In the genomic region with DNA sequence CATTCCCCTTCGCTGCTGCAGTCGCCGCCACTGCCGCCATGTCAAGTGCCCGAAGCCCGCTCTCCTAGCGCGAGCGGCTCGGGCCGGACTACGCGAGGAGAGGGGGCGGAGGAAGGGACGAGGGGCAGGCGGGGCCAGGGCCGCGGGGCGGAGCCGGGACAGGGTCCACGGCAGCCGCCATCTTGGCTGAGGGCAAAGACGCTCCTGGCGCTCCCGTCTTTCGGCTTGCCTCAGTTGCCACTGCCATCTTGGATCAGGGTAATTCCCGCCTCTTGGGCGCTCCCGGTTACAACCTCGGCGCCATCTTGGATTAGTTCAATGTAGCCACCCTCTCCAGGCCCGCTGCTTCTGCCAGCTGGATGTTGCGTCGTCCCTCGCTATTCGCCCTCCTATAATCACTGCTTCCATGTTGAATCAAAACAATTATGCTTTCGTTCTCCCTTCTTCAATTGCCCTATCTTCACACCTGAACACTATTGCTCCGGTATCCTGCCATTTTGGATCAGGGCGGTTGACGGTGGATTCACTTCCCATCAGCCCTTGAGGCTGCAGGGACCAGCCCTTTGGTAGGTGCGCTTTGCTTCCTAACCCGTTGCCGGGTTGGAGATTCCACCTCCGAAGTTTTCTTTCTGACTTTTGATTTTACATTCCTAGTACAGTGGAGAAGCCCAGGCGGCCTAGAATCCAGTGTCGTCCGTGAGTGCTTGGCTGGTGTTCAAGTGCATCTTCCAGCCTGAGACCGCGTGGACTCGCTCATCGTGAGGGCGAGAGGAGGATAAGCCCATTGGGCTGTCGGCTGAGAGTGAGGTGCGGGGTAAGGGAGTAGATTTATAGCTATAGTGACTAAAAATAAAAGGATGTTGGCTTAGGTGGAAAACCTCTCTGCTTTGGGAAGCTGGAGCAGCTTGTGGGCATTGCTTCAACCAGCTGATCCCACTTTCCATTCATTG, we compare ENCODE assay signal across 8 cellular contexts. TPM values are rescaled to one million over a fixed set of nuclear protein-coding genes. Genes with fewer than 3 reads are reported as not detected.
A peak's percentile ranks its signal among the peaks of the same experiment; 100 is the strongest.
DNase-seq lines count a peak whose midpoint lies in the region; ATAC-seq and TF ChIP-seq lines count a peak whose summit lies in the region.

A gene with protein sequence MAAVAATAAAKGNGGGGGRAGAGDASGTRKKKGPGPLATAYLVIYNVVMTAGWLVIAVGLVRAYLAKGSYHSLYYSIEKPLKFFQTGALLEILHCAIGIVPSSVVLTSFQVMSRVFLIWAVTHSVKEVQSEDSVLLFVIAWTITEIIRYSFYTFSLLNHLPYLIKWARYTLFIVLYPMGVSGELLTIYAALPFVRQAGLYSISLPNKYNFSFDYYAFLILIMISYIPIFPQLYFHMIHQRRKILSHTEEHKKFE (minus strand): TSS at position 66 of the 950 bp plus-strand sequence. CDS start 26 bp downstream, at position 40.

- H3K36me3 ChIP-seq in NT2/D1 (ENCODE audit: insufficient read depth, insufficient read length, low read length) (peaks cover 43% of the 10 kb centered on the region), endodermal cell (ENCODE audit: control insufficient read depth, insufficient read depth, low read length) (peaks cover 43% of the 10 kb centered on the region), mesendoderm (ENCODE audit: control insufficient read depth, insufficient read depth, low read length) (no peaks in the 10 kb centered on the region)

- CTCF ChIA-PET in activated CD8-positive, alpha-beta memory T cell treated with anti-CD3 and anti-CD28 coated beads, Interleukin-2, amount 10 ng/mL, durations not matched to agents 7 days and 5 days (lab: Charles Lee): no interaction called here

- H3K9ac ChIP-seq in NT2/D1 (ENCODE audit: insufficient read length, low read depth) (peak within 1 kb of the TSS; percentile 92), endodermal cell (ENCODE audit: extremely low read depth, low read length, poor library complexity, severe bottlenecking) (peak within 1 kb of the TSS; percentile 93), mesendoderm (ENCODE audit: low read length) (peak within 1 kb of the TSS; percentile 91)

- no peak within 1 kb of the TSS for H2BK15ac ChIP-seq in mesendoderm (replicated peaks; ENCODE audit: low read depth)

- ATAC-seq in GM21381 (IDR thresholded peaks at IDR 0.05; ENCODE audit: unreplicated experiment): peak; percentile 90
- peak; percentile 95 for ATAC-seq in activated CD8-positive, alpha-beta memory T cell treated with anti-CD3 and anti-CD28 coated beads, Interleukin-2, amount 10 ng/mL, durations not matched to agents 7 days and 5 days

- no peak within 1 kb of the TSS for H2AK5ac ChIP-seq in mesendoderm (ENCODE audit: low read length)

- H3K4me3 ChIP-seq in NT2/D1 (ENCODE audit: insufficient read length, low read depth): peak within 1 kb of the TSS; percentile 90
- peak within 1 kb of the TSS; percentile 88 for H3K4me3 ChIP-seq in endodermal cell (ENCODE audit: low read length)
- H3K4me3 ChIP-seq in mesendoderm (ENCODE audit: low read length): peak within 1 kb of the TSS; percentile 75

- peaks cover 3% of the 10 kb centered on the region for H3K79me1 ChIP-seq in mesendoderm (ENCODE audit: low read length)

- H3K79me2 ChIP-seq in mesendoderm (ENCODE audit: control insufficient read depth, insufficient read depth, low read length): peaks cover 4% of the 10 kb centered on the region

- H3K4me1 Mint-ChIP-seq in activated CD8-positive, alpha-beta memory T cell treated with anti-CD3 and anti-CD28 coated beads, Interleukin-2, amount 10 ng/mL, durations not matched to agents 7 days and 5 days: peaks cover 25% of the 10 kb centered on the region
- peaks cover 10% of the 10 kb centered on the region for H3K4me1 Mint-ChIP-seq in endodermal cell

- H3K4me2 ChIP-seq in mesendoderm (ENCODE audit: low read length): peak within 1 kb of the TSS; percentile 77

- H4K8ac ChIP-seq in mesendoderm (ENCODE audit: low read depth, low read length): peak within 1 kb of the TSS; percentile 79

- H3K4ac ChIP-seq in mesendoderm (ENCODE audit: low read depth, low read length): peak within 1 kb of the TSS; percentile 20

- no peak within 1 kb of the TSS for H3K23ac ChIP-seq in mesendoderm (ENCODE audit: low read length)

- peaks cover 34% of the 10 kb centered on the region for H3K9me3 ChIP-seq in NT2/D1 (ENCODE audit: insufficient read depth, low read length)
- H3K9me3 ChIP-seq in endodermal cell (ENCODE audit: control insufficient read depth, low read length): peaks cover 29% of the 10 kb centered on the region

- H3K27me3 ChIP-seq in NT2/D1 (ENCODE audit: insufficient read depth, insufficient read length) (no peaks in the 10 kb centered on the region), endodermal cell (ENCODE audit: control insufficient read depth, insufficient read depth, low read length, poor library complexity, severe bottlenecking) (no peaks in the 10 kb centered on the region), mesendoderm (ENCODE audit: insufficient read depth, low read length, poor library complexity) (no peaks in the 10 kb centered on the region)

- DNase-seq in COR-L47 (lab: John Stamatoyannopoulos, UW) (peak; percentile 100), HUDEP-2 (lab: John Stamatoyannopoulos, UW; ENCODE audit: unreplicated experiment in 76 of 76) (peak in 75 of 76 experiments; percentile 19 to 98 (median 94)), NT2/D1 (ENCODE audit: low read depth, low spot score) (peak; percentile 95), endodermal cell (peak; percentile 99), mesendoderm (peak; percentile 99)
- DNase-seq in activated CD8-positive, alpha-beta memory T cell treated with anti-CD3 and anti-CD28 coated beads, Interleukin-2, amount 10 ng/mL, durations not matched to agents 7 days and 5 days: peak; percentile 97
- peak; percentile 90 for DNase-seq in stimulated activated CD8-positive, alpha-beta memory T cell treated with anti-CD3 and anti-CD28 coated beads, Interleukin-15, amount 100 ng/mL, for 1 hour (ENCODE audit: low read depth)

- H3K9me3 Mint-ChIP-seq in activated CD8-positive, alpha-beta memory T cell treated with anti-CD3 and anti-CD28 coated beads, Interleukin-2, amount 10 ng/mL, durations not matched to agents 7 days and 5 days (ENCODE audit: low read depth): peaks cover 9% of the 10 kb centered on the region
- H3K9me3 Mint-ChIP-seq in endodermal cell: peaks cover 33% of the 10 kb centered on the region

- H3K4me3 Mint-ChIP-seq in activated CD8-positive, alpha-beta memory T cell treated with anti-CD3 and anti-CD28 coated beads, Interleukin-2, amount 10 ng/mL, durations not matched to agents 7 days and 5 days: no peak within 1 kb of the TSS
- no peak within 1 kb of the TSS for H3K4me3 Mint-ChIP-seq in endodermal cell

- H2BK5ac ChIP-seq in mesendoderm (ENCODE audit: low read length): peak within 1 kb of the TSS; percentile 99

- peak within 1 kb of the TSS; percentile 82 for H3K18ac ChIP-seq in mesendoderm (ENCODE audit: low read length)

- H3K27me3 Mint-ChIP-seq in activated CD8-positive, alpha-beta memory T cell treated with anti-CD3 and anti-CD28 coated beads, Interleukin-2, amount 10 ng/mL, durations not matched to agents 7 days and 5 days: no peaks in the 10 kb centered on the region
- H3K27me3 Mint-ChIP-seq in endodermal cell (ENCODE audit: insufficient read depth): no peaks in the 10 kb centered on the region

- H3K4me1 ChIP-seq in NT2/D1 (ENCODE audit: insufficient read depth, insufficient read length): no peaks in the 10 kb centered on the region
- no peaks in the 10 kb centered on the region for H3K4me1 ChIP-seq in endodermal cell (ENCODE audit: control insufficient read depth, insufficient read depth, low read length)
- no peaks in the 10 kb centered on the region for H3K4me1 ChIP-seq in mesendoderm (ENCODE audit: control insufficient read depth, low read depth, low read length)

- H3K56ac ChIP-seq in mesendoderm (ENCODE audit: low read length): peak within 1 kb of the TSS; percentile 97

- H3K27ac Mint-ChIP-seq in activated CD8-positive, alpha-beta memory T cell treated with anti-CD3 and anti-CD28 coated beads, Interleukin-2, amount 10 ng/mL, durations not matched to agents 7 days and 5 days: peak within 1 kb of the TSS; percentile 75
- H3K27ac Mint-ChIP-seq in endodermal cell: peak within 1 kb of the TSS; percentile 71

- no peak for TF ChIP-seq CTCF in endodermal cell (conservative IDR thresholded peaks at IDR 0.05)

- H4K5ac ChIP-seq in mesendoderm (ENCODE audit: low read length): peak within 1 kb of the TSS; percentile 99

- 0 to 2% methylated on average over 26 to 54 of the region's 54 CpGs for WGBS in endodermal cell (ENCODE audit: insufficient coverage in 1 of 2, insufficient read length in 1 of 2), 2 experiments
- no CpG with 5 or more reads among the region's 54 CpGs for WGBS in mesendoderm (ENCODE audit: extremely low coverage, insufficient coverage, low lambda C conversion rate)

- H3K36me3 Mint-ChIP-seq in activated CD8-positive, alpha-beta memory T cell treated with anti-CD3 and anti-CD28 coated beads, Interleukin-2, amount 10 ng/mL, durations not matched to agents 7 days and 5 days: peaks cover 33% of the 10 kb centered on the region
- peaks cover 38% of the 10 kb centered on the region for H3K36me3 Mint-ChIP-seq in endodermal cell (ENCODE audit: low read depth)

- H3K27ac ChIP-seq in endodermal cell (ENCODE audit: low read depth, low read length) (peak within 1 kb of the TSS; percentile 95), mesendoderm (ENCODE audit: low read depth, low read length) (peak within 1 kb of the TSS; percentile 90)

- peak within 1 kb of the TSS; percentile 16 for H2BK120ac ChIP-seq in mesendoderm (ENCODE audit: low read depth, low read length)

RNA-seq across cellular contexts. Expression of the gene that starts here (rescaled TPM):
- total RNA-seq in activated CD8-positive, alpha-beta memory T cell treated with anti-CD3 and anti-CD28 coated beads, Interleukin-2, amount 10 ng/mL, durations not matched to agents 7 days and 5 days: 10 to 100 TPM; 17.8 to 24.9 TPM
- total RNA-seq in endodermal cell: 10 to 100 TPM; 32.5 to 48.7 TPM
- polyA plus RNA-seq in endodermal cell (2013, experiment 1 of 2): 29.0 TPM
- polyA plus RNA-seq in endodermal cell (2013, experiment 2 of 2): 29.4 TPM
- polyA plus RNA-seq in mesendoderm (2013, experiment 1 of 2): 23.3 TPM
- 22.7 TPM for polyA plus RNA-seq in mesendoderm (2013, experiment 2 of 2)

Comparison
In these comparisons a context has a peak if more than half of its experiments do, and no peak if none do; other contexts are left out.
1. Peak in every context shown above with its lines: DNase-seq, ATAC-seq, H3K4me3 ChIP-seq and H3K27ac ChIP-seq.